11 cellular contexts compared by ENCODE assay signal in genomic region chr3:160379628-160380214, GRCh38.
"Had no signal": no experiment of that assay in that cellular context is flagged by ENCODE, and none has a peak within 500 bp of the region (broad histone marks: within the 10 kb centered on the region; RNA-seq: fewer than 3 reads in every experiment).

No MANE protein-coding gene starts in this region.

- H3K4me1 ChIP-seq: pancreas, upper lobe of right lung had no signal

- H3K9me3 ChIP-seq: pancreas, upper lobe of right lung had no signal

- H3K4me3 ChIP-seq: pancreas, upper lobe of right lung had no signal

- DNase-seq: activated effector memory CD4-positive, alpha-beta T cell treated with anti-CD3 and anti-CD28 coated beads, Interleukin-2, amount 50 U/mL, for 16 hours; activated T-cell treated with anti-CD3 and anti-CD28 coated beads, Interleukin-2, amount 50 U/mL, for 24 hours; endodermal cell; kidney; left ventricle myocardium superior; pancreas; stimulated activated CD4-positive, alpha-beta T cell treated with anti-CD3 and anti-CD28 coated beads, Interleukin-12 subunit alpha, Interleukin-12 subunit beta, amount 100 ng/mL, for 4 hours; stimulated activated naive CD4-positive, alpha-beta T cell; T-helper 2 cell; upper lobe of right lung had no signal

- ATAC-seq: activated CD4-positive, CD25-positive, alpha-beta regulatory T cell treated with anti-CD3 and anti-CD28 coated beads, Interleukin-2, amount 50 U/mL, for 24 hours; left ventricle myocardium superior; pancreas; upper lobe of right lung had no signal

- H3K36me3 ChIP-seq: pancreas had no signal

- H3K27me3 ChIP-seq: pancreas, upper lobe of right lung had no signal

- H3K27ac ChIP-seq: pancreas, upper lobe of right lung had no signal
